In genomic region chr11:126408496-126408895, GRCh38 we compare ENCODE assay signal across 23 cellular contexts.
"Had no signal": no experiment of that assay in that cellular context is flagged by ENCODE, and none has a peak within 500 bp of the region (broad histone marks: within the 10 kb centered on the region; RNA-seq: fewer than 3 reads in every experiment).

No MANE protein-coding gene starts in this region.

- DNase-seq: activated CD4-positive, alpha-beta memory T cell treated with anti-CD3 and anti-CD28 coated beads, Interleukin-2, amount 10 ng/mL, durations not matched to agents 7 days and 5 days; activated CD4-positive, alpha-beta T cell treated with anti-CD3 and anti-CD28 coated beads, Interleukin-2, amount 10 ng/mL, durations not matched to agents 24 days and 14 days; activated CD4-positive, CD25-positive, alpha-beta regulatory T cell treated with anti-CD3 and anti-CD28 coated beads, Interleukin-2, amount 50 U/mL, for 72 hours; activated CD8-positive, alpha-beta memory T cell treated with anti-CD3 and anti-CD28 coated beads, Interleukin-2, amount 50 U/mL, for 48 hours; activated gamma-delta T cell treated with Interleukin-2 at 50 U/mL for 16 hours; activated naive CD4-positive, alpha-beta T cell treated with anti-CD3 and anti-CD28 coated beads, Interleukin-2, amount 50 U/mL, for 16 hours; activated T-cell treated with anti-CD3 and anti-CD28 coated beads, Interleukin-2, amount 50 U/mL, for 4 hours; amniotic stem cell; effector CD8-positive, alpha-beta T cell; hippocampal formation; stimulated activated CD4-positive, alpha-beta T cell treated with anti-CD3 and anti-CD28 coated beads, Interleukin-4, amount 100 ng/mL, for 24 hours; stimulated activated naive CD8-positive, alpha-beta T cell treated with anti-CD3 and anti-CD28 coated beads, Interleukin-15, amount 100 ng/mL, for 72 hours; T-helper 1 cell; thyroid gland; upper lobe of left lung had no signal

- H3K4me3 ChIP-seq: gastroesophageal sphincter, lung, mucosa of descending colon, skin epidermis, thyroid gland, upper lobe of left lung, vagina had no signal

- ATAC-seq: activated T-cell treated with anti-CD3 and anti-CD28 coated beads, Interleukin-2, amount 50 U/mL, for 4 hours; activated T-helper 17 cell treated with anti-CD3 and anti-CD28 coated beads, Interleukin-2, amount 50 U/mL, for 72 hours; gastroesophageal sphincter; mucosa of descending colon; sciatic nerve; stimulated activated memory B cell treated with anti-CD40 and anti-IgM and Interleukin-4, amounts not matched to agents 10 μg/mL and 1 μg/mL and 100 μg/mL, for 72 hours; stimulated activated naive CD8-positive, alpha-beta T cell treated with anti-CD3 and anti-CD28 coated beads, Interleukin-15, amount 100 ng/mL, for 72 hours had no signal

- H3K36me3 ChIP-seq: thyroid gland had no signal

- H3K9me3 ChIP-seq: gastroesophageal sphincter, mucosa of descending colon, thyroid gland, upper lobe of left lung, vagina had no signal

- H3K27me3 ChIP-seq: gastroesophageal sphincter, thyroid gland, upper lobe of left lung, vagina had no signal

- H3K27ac ChIP-seq: thyroid gland had no signal
